29 cellular contexts compared by ENCODE assay signal in the genomic region with DNA sequence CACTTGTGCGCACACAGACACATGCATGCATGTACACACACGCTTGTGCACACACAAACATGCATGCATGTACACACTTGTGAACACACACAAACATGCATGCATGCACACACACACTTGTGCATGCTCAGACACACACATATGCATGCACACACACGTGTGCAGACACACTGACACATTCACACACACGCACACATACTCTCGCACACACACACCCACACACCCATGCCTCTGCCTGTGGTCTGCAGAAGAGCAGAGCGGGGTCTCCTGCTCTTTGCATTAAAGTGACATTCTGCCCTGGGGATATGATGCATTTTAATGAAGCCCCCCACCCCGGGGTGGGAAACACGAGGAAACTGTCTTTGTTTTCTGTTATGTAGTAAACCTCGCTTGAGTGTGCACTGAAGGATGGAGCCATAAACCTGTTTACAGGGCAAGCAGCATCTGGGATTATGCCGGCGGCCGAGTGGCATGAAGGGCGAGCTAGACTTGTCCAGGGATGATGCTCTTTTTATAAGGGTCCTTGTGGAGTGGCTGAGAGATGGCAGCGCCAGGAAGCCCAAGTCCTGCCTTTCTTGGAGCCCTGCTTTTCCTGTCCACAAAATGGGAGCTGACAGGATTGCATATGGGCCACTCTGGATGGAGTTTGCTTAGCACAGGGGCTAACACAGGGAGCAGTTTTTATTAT. TPM values are rescaled to one million over a fixed set of nuclear protein-coding genes. Genes with fewer than 3 reads are reported as not detected.
A peak's percentile ranks its signal among the peaks of the same experiment; 100 is the strongest.
DNase-seq lines count a peak whose midpoint lies in the region; ATAC-seq and TF ChIP-seq lines count a peak whose summit lies in the region.
"Had no signal": no experiment of that assay in that cellular context is flagged by ENCODE, and none has a peak within 500 bp of the region (broad histone marks: within the 10 kb centered on the region; RNA-seq: fewer than 3 reads in every experiment).

No MANE protein-coding gene starts in this region.

- H3K4me1 ChIP-seq in HEK293 (ENCODE audit: control insufficient read depth, insufficient read depth, low read length) (no peaks in the 10 kb centered on the region), mesenchymal stem cell (ENCODE audit: control insufficient read depth, insufficient read depth, low read depth, low read length) (peaks cover 8% of the 10 kb centered on the region), stomach (peaks cover 0 to 6% (median 3%) of the 10 kb centered on the region in 4 donors)
- H3K4me1 ChIP-seq: lower lobe of right lung had no signal

- no peak overlapping the region for H3K4me2 ChIP-seq in mesenchymal stem cell (ENCODE audit: low read length, poor library complexity, severe bottlenecking)

- no peak overlapping the region for H3K27ac Mint-ChIP-seq in activated CD4-positive, alpha-beta memory T cell treated with anti-CD3 and anti-CD28 coated beads, Interleukin-2, amount 10 ng/mL, durations not matched to agents 7 days and 5 days
- H3K27ac Mint-ChIP-seq: activated naive CD8-positive, alpha-beta T cell treated with anti-CD3 and anti-CD28 coated beads for 36 hours; activated T-helper 1 cell treated with anti-CD3 and anti-CD28 coated beads, Interleukin-12 subunit alpha, Interleukin-12 subunit beta, Interleukin-2, Interleukin-4 antibody, amounts not matched to agents 30 ng/mL and 10 ng/mL and 1 ng/mL, durations not matched to agents 14 hours and 24 hours and 36 hours had no signal

- H3K27ac ChIP-seq in HEK293 (ENCODE audit: extremely low read depth, low read depth, low read length) (no peak overlapping the region), mesenchymal stem cell (ENCODE audit: low read length, poor library complexity, severe bottlenecking) (no peak overlapping the region), stomach (no peak overlapping the region)
- H3K27ac ChIP-seq: GM23248, lower lobe of right lung, neutrophil, WERI-Rb-1 had no signal

- no peaks in the 10 kb centered on the region for H3K36me3 Mint-ChIP-seq in activated CD4-positive, alpha-beta memory T cell treated with anti-CD3 and anti-CD28 coated beads, Interleukin-2, amount 10 ng/mL, durations not matched to agents 7 days and 5 days (ENCODE audit: low read depth)
- H3K36me3 Mint-ChIP-seq: activated naive CD8-positive, alpha-beta T cell treated with anti-CD3 and anti-CD28 coated beads for 36 hours; IgD-negative memory B cell; immature natural killer cell had no signal

- POLR2A ChIA-PET in HEK293 (lab: Yijun Ruan, JAX), result no interaction called here
- POLR2A ChIA-PET in activated CD4-positive, alpha-beta memory T cell treated with anti-CD3 and anti-CD28 coated beads, Interleukin-2, amount 10 ng/mL, durations not matched to agents 7 days and 5 days (lab: Charles Lee), result no interaction called here

- intact Hi-C loops in stomach (cut with DNase I; ENCODE audit: low total_unique reads), result no loop called here

- CTCF ChIA-PET in HEK293 (lab: Yijun Ruan, JAX), result interaction anchor here (0.6 kb wide), 1 partner anchor 20 kb away, joined by 3 read pairs; no protein-coding TSS in a partner anchor
- CTCF ChIA-PET in activated CD4-positive, alpha-beta memory T cell treated with anti-CD3 and anti-CD28 coated beads, Interleukin-2, amount 10 ng/mL, durations not matched to agents 7 days and 5 days (lab: Charles Lee), result no interaction called here

- H3K9me3 ChIP-seq in HEK293 (ENCODE audit: control insufficient read depth, insufficient read depth, low read depth, low read length) (no peaks in the 10 kb centered on the region), mesenchymal stem cell (ENCODE audit: control insufficient read depth, low read length) (no peaks in the 10 kb centered on the region), stomach (peaks cover 0 to 7% (median 0%) of the 10 kb centered on the region in 4 donors)
- H3K9me3 ChIP-seq: lower lobe of right lung, neutrophil had no signal

- no peak overlapping the region for H3K4ac ChIP-seq in mesenchymal stem cell (ENCODE audit: low read depth in 1 of 2, low read length in 2 of 2)

- peaks cover 10% of the 10 kb centered on the region for H3K9me3 Mint-ChIP-seq in activated CD4-positive, alpha-beta memory T cell treated with anti-CD3 and anti-CD28 coated beads, Interleukin-2, amount 10 ng/mL, durations not matched to agents 7 days and 5 days

- H4K8ac ChIP-seq in mesenchymal stem cell (ENCODE audit: low read length), result no peak overlapping the region

- ATAC-seq in HG03139 (IDR thresholded peaks at IDR 0.05; ENCODE audit: unreplicated experiment), result no peak
- ATAC-seq: esophagus mucosa, lower lobe of right lung, right cardiac atrium had no signal

- H3K36me3 ChIP-seq in HEK293 (ENCODE audit: control insufficient read depth in 2 of 2, insufficient read depth in 1 of 2, low read length in 2 of 2) (no peaks in the 10 kb centered on the region), mesenchymal stem cell (ENCODE audit: control insufficient read depth in 1 of 2, insufficient read depth in 2 of 2, low read depth in 1 of 2, low read length in 2 of 2) (no peaks in the 10 kb centered on the region), stomach (no peaks in the 10 kb centered on the region)
- H3K36me3 ChIP-seq: lower lobe of right lung, neutrophil, WERI-Rb-1 had no signal

- no peaks in the 10 kb centered on the region for H3K4me1 Mint-ChIP-seq in activated CD4-positive, alpha-beta memory T cell treated with anti-CD3 and anti-CD28 coated beads, Interleukin-2, amount 10 ng/mL, durations not matched to agents 7 days and 5 days
- H3K4me1 Mint-ChIP-seq: activated naive CD8-positive, alpha-beta T cell treated with anti-CD3 and anti-CD28 coated beads for 36 hours; IgD-negative memory B cell; immature natural killer cell had no signal

- no peak overlapping the region for H2AK5ac ChIP-seq in mesenchymal stem cell (ENCODE audit: low read length, severe bottlenecking)

- H3K23ac ChIP-seq in mesenchymal stem cell (ENCODE audit: low read length in 2 of 2), result no peak overlapping the region

- peak; percentile 14 for DNase-seq in activated effector memory CD4-positive, alpha-beta T cell treated with anti-CD3 and anti-CD28 coated beads, Interleukin-2, amount 50 U/mL, for 16 hours
- DNase-seq in activated effector memory CD4-positive, alpha-beta T cell treated with Interleukin-2 at 50 U/mL for 16 hours, result no peak
- no peak for DNase-seq in mesenchymal stem cell
- peak; percentile 20 for DNase-seq in stomach
- no peak for DNase-seq in nucleus accumbens (lab: John Stamatoyannopoulos, UW)
- no peak for DNase-seq in activated CD4-positive, alpha-beta memory T cell treated with anti-CD3 and anti-CD28 coated beads, Interleukin-2, amount 10 ng/mL, durations not matched to agents 7 days and 5 days
- DNase-seq: activated naive CD8-positive, alpha-beta T cell treated with anti-CD3 and anti-CD28 coated beads for 36 hours; C1 segment of cervical spinal cord; effector CD8-positive, alpha-beta T cell; EL; foreskin melanocyte; GM23248; immature natural killer cell; lower lobe of right lung; NCI-H1417; stimulated activated CD8-positive, alpha-beta memory T cell treated with anti-CD3 and anti-CD28 coated beads, Interleukin-4, amount 100 ng/mL, for 48 hours; T-helper 2 cell had no signal

- H2BK120ac ChIP-seq in mesenchymal stem cell (ENCODE audit: low read depth, low read length), result no peak overlapping the region

- H2BK5ac ChIP-seq in mesenchymal stem cell (ENCODE audit: low read depth, low read length, poor library complexity, severe bottlenecking), result no peak overlapping the region

- peak overlapping the region; percentile 5 for H4K91ac ChIP-seq in mesenchymal stem cell (ENCODE audit: low read length)

- WGBS in mesenchymal stem cell, result 83% methylated on average over 14 of the region's 14 CpGs
- WGBS in stomach, 5 donors, result 82 to 87% (median 85%) methylated on average over 14 of the region's 14 CpGs

- H3K27me3 ChIP-seq in mesenchymal stem cell (ENCODE audit: control insufficient read depth in 1 of 2, insufficient read depth in 1 of 2, low read length in 2 of 2), result peaks cover 10 to 17% of the 10 kb centered on the region in 2 experiments
- peaks cover 0 to 20% (median 0%) of the 10 kb centered on the region in 3 donors for H3K27me3 ChIP-seq in stomach

- TF ChIP-seq CTCF in HEK293 (tag by site-specific recombination; IDR thresholded peaks at IDR 0.05) (no peak), stomach (IDR thresholded peaks at IDR 0.05) (no peak)

- no peak overlapping the region for H2BK15ac ChIP-seq in mesenchymal stem cell (ENCODE audit: low read depth, poor library complexity, severe bottlenecking)

- H3K27me3 Mint-ChIP-seq in activated CD4-positive, alpha-beta memory T cell treated with anti-CD3 and anti-CD28 coated beads, Interleukin-2, amount 10 ng/mL, durations not matched to agents 7 days and 5 days, result peaks cover 8% of the 10 kb centered on the region

- H2AFZ ChIP-seq in mesenchymal stem cell (ENCODE audit: low read depth, low read length), result no peak overlapping the region
- H2AFZ ChIP-seq: GM23248 had no signal

- no peak overlapping the region for H3K14ac ChIP-seq in mesenchymal stem cell (ENCODE audit: low read length in 2 of 2)

- H3K9ac ChIP-seq in mesenchymal stem cell (ENCODE audit: low read length), result no peak overlapping the region
- H3K9ac ChIP-seq: GM23248 had no signal

- no peak for TF ChIP-seq POLR2A in stomach (IDR thresholded peaks at IDR 0.05)

- TF ChIP-seq EP300 in stomach (IDR thresholded peaks at IDR 0.05), result no peak

- H3K18ac ChIP-seq in mesenchymal stem cell (ENCODE audit: low read depth in 1 of 2, low read length in 2 of 2), result no peak overlapping the region

- no peak overlapping the region for H3K4me3 Mint-ChIP-seq in activated CD4-positive, alpha-beta memory T cell treated with anti-CD3 and anti-CD28 coated beads, Interleukin-2, amount 10 ng/mL, durations not matched to agents 7 days and 5 days
- H3K4me3 Mint-ChIP-seq: activated naive CD8-positive, alpha-beta T cell treated with anti-CD3 and anti-CD28 coated beads for 36 hours; activated T-helper 1 cell treated with anti-CD3 and anti-CD28 coated beads, Interleukin-12 subunit alpha, Interleukin-12 subunit beta, Interleukin-2, Interleukin-4 antibody, amounts not matched to agents 30 ng/mL and 10 ng/mL and 1 ng/mL, durations not matched to agents 14 hours and 24 hours and 36 hours; IgD-negative memory B cell; immature natural killer cell had no signal

- H2BK12ac ChIP-seq in mesenchymal stem cell (ENCODE audit: low read length in 2 of 2), result no peak overlapping the region

- H3K4me3 ChIP-seq in HEK293 (ENCODE audit: low read depth, low read length), result no peak overlapping the region
- no peak overlapping the region for H3K4me3 ChIP-seq in mesenchymal stem cell (ENCODE audit: insufficient read depth in 1 of 2, low read depth in 1 of 2, low read length in 2 of 2)
- H3K4me3 ChIP-seq in stomach, result no peak overlapping the region
- H3K4me3 ChIP-seq: GM23248, lower lobe of right lung had no signal

- H3K79me1 ChIP-seq in mesenchymal stem cell (replicated peaks; ENCODE audit: low read length, poor library complexity, severe bottlenecking), result peaks cover 2% of the 10 kb centered on the region

TF ChIP-seq in HEK293, 187 proteins besides CTCF, POLR2A, EP300 and RAD21 (continues in another document):
- TF ChIP-seq ZNF670 (tag by site-specific recombination; IDR thresholded peaks at IDR 0.05; ENCODE audit: low read depth), result no peak

RNA-seq across cellular contexts. Expression of a gene that starts 17.8 kb away (rescaled TPM):
- polyA plus RNA-seq in mesenchymal stem cell (2013, experiment 1 of 2), result not detected
- not detected for polyA plus RNA-seq in mesenchymal stem cell (2013, experiment 2 of 2)
- 10 to 100 TPM in 2 of 5 donors, under 1 TPM in 1, not detected in 2; 0.45 to 37.5 (median 14.8) TPM for total RNA-seq in stomach
- 1 to 10 TPM in 2 of 3 donors, under 1 TPM in 1; 0.03 to 7.0 (median 4.3) TPM for polyA plus RNA-seq in stomach
- not detected for total RNA-seq in activated CD4-positive, alpha-beta memory T cell treated with anti-CD3 and anti-CD28 coated beads, Interleukin-2, amount 10 ng/mL, durations not matched to agents 7 days and 5 days
- total RNA-seq: activated naive CD8-positive, alpha-beta T cell treated with anti-CD3 and anti-CD28 coated beads for 36 hours; activated T-helper 1 cell treated with anti-CD3 and anti-CD28 coated beads, Interleukin-12 subunit alpha, Interleukin-12 subunit beta, Interleukin-2, Interleukin-4 antibody, amounts not matched to agents 30 ng/mL and 10 ng/mL and 1 ng/mL, durations not matched to agents 14 hours and 24 hours and 36 hours; cerebellum; esophagus mucosa; GM23248; lower lobe of right lung; MCF 10A; NCI-H460; right cardiac atrium had no signal
- polyA plus RNA-seq: GM23248, IgD-negative memory B cell, immature natural killer cell, right cardiac atrium, urinary bladder had no signal

Comparison
In these comparisons a context has a peak if more than half of its experiments do, and no peak if none do; other contexts are left out.
1. DNase-seq: peak in activated effector memory CD4-positive, alpha-beta T cell treated with anti-CD3 and anti-CD28 coated beads, Interleukin-2, amount 50 U/mL, for 16 hours (single experiment) and stomach (single experiment); none in activated effector memory CD4-positive, alpha-beta T cell treated with Interleukin-2 at 50 U/mL for 16 hours (single experiment), mesenchymal stem cell (single experiment), nucleus accumbens (0 of 56) and activated CD4-positive, alpha-beta memory T cell treated with anti-CD3 and anti-CD28 coated beads, Interleukin-2, amount 10 ng/mL, durations not matched to agents 7 days and 5 days (single experiment).